In the genomic region with DNA sequence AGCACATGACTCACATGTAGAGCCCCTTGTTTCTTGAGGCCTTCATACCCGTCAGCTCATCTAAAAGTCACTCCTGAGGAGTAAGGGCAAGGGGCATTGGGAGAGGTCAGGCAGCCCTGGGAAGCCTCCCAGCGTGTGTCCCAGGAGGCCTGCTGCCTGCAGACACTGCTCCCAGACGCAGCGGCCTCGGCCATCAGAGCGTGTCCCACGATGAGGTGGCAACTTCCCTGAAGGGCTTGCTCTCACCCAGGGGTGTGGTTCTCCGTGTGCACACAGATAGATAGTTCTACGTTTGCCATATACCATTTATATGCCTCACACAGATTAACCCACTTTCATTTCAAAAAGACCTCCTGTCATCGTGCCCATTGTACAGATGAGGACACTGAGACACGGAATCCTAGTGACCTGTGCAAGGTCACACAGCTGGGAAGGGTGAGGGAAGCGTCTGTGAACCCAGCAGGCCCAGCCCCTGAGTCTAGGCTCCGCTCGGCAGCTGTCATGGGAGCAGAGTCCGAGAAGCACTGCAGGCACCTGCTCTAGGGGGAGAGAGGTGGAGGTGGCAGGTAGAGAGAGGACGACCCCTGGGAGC, we compare ENCODE assay signal across 19 cellular contexts.
"Had no signal": no experiment of that assay in that cellular context is flagged by ENCODE, and none has a peak within 500 bp of the region (broad histone marks: within the 10 kb centered on the region; RNA-seq: fewer than 3 reads in every experiment).

No MANE protein-coding gene starts in this region.

- H3K27me3 Mint-ChIP-seq: activated T-helper 17 cell treated with anti-CD3 and anti-CD28 coated beads, Interleukin-2, amount 50 U/mL, for 72 hours had no signal

- H3K4me1 Mint-ChIP-seq: activated T-helper 17 cell treated with anti-CD3 and anti-CD28 coated beads, Interleukin-2, amount 50 U/mL, for 72 hours had no signal

- H3K27ac ChIP-seq: body of pancreas, spleen, thoracic aorta, VCaP had no signal

- H3K9me3 ChIP-seq: body of pancreas, spleen, thoracic aorta had no signal

- H3K4me3 ChIP-seq: body of pancreas, lung, spleen, thoracic aorta had no signal

- H3K4me3 Mint-ChIP-seq: activated naive CD4-positive, alpha-beta T cell treated with anti-CD3 and anti-CD28 coated beads for 36 hours; activated T-helper 17 cell treated with anti-CD3 and anti-CD28 coated beads, Interleukin-2, amount 50 U/mL, for 72 hours; effector memory CD8-positive, alpha-beta T cell; natural killer cell; stimulated activated memory B cell treated with anti-CD40 and anti-IgM and Interleukin-4, amounts not matched to agents 10 μg/mL and 1 μg/mL and 100 μg/mL, for 72 hours; T-helper 17 cell had no signal

- DNase-seq: activated CD4-positive, alpha-beta T cell treated with anti-CD3 and anti-CD28 coated beads, Interleukin-2, amount 50 U/mL, for 4 hours; activated naive CD4-positive, alpha-beta T cell treated with anti-CD3 and anti-CD28 coated beads for 36 hours; body of pancreas; dermis blood vessel endothelial cell; effector memory CD8-positive, alpha-beta T cell; foreskin fibroblast; hypothalamus; islet precursor cell; natural killer cell; occipital lobe; retina; spleen; stimulated activated CD4-positive, alpha-beta T cell treated with anti-CD3 and anti-CD28 coated beads, Interleukin-4, amount 100 ng/mL, for 4 hours; T-helper 17 cell had no signal

- H3K27ac Mint-ChIP-seq: activated naive CD4-positive, alpha-beta T cell treated with anti-CD3 and anti-CD28 coated beads for 36 hours; activated T-helper 17 cell treated with anti-CD3 and anti-CD28 coated beads, Interleukin-2, amount 50 U/mL, for 72 hours; effector memory CD8-positive, alpha-beta T cell; natural killer cell; stimulated activated memory B cell treated with anti-CD40 and anti-IgM and Interleukin-4, amounts not matched to agents 10 μg/mL and 1 μg/mL and 100 μg/mL, for 72 hours; T-helper 17 cell had no signal

- H3K36me3 Mint-ChIP-seq: natural killer cell; stimulated activated memory B cell treated with anti-CD40 and anti-IgM and Interleukin-4, amounts not matched to agents 10 μg/mL and 1 μg/mL and 100 μg/mL, for 72 hours had no signal

- H3K9me3 Mint-ChIP-seq: activated naive CD4-positive, alpha-beta T cell treated with anti-CD3 and anti-CD28 coated beads for 36 hours; activated T-helper 17 cell treated with anti-CD3 and anti-CD28 coated beads, Interleukin-2, amount 50 U/mL, for 72 hours; effector memory CD8-positive, alpha-beta T cell; natural killer cell had no signal

- H3K27me3 ChIP-seq: body of pancreas had no signal

- H3K36me3 ChIP-seq: spleen, thoracic aorta had no signal
